ENCODE assay signal across 9 cellular contexts in genomic region chr14:91508105-91508504, GRCh38. TPM values are rescaled to one million over a fixed set of nuclear protein-coding genes. Genes with fewer than 3 reads are reported as not detected.
DNase-seq lines count a peak whose midpoint lies in the region; ATAC-seq and TF ChIP-seq lines count a peak whose summit lies in the region.
"Had no signal": no experiment of that assay in that cellular context is flagged by ENCODE, and none has a peak within 500 bp of the region (broad histone marks: within the 10 kb centered on the region; RNA-seq: fewer than 3 reads in every experiment).

No MANE protein-coding gene starts in this region.

- H3K27me3 Mint-ChIP-seq in progenitor cell of endocrine pancreas, result no peaks in the 10 kb centered on the region

- peaks cover 14% of the 10 kb centered on the region for H3K4me1 Mint-ChIP-seq in progenitor cell of endocrine pancreas (ENCODE audit: low read depth)

- ATAC-seq in DND-41 (ENCODE audit: insufficient read depth, low read depth), result no peak
- ATAC-seq in GM21447 (IDR thresholded peaks at IDR 0.05; ENCODE audit: unreplicated experiment), result no peak

- H3K27ac ChIP-seq in DND-41 (ENCODE audit: low read length) (peak overlapping the region; percentile 95; the same call in 1 of the 2 replicates), PC-9 (no peak overlapping the region)

- intact Hi-C loops in PC-9 (cut with micrococcal nuclease; ENCODE audit: unreplicated experiment), result no loop called here

- peaks cover 76% of the 10 kb centered on the region for H3K79me2 ChIP-seq in DND-41 (ENCODE audit: insufficient read depth, low read length)
- H3K79me2 ChIP-seq in PC-9 (ENCODE audit: low read depth), result peaks cover 61% of the 10 kb centered on the region

- peaks cover 8% of the 10 kb centered on the region for H3K36me3 Mint-ChIP-seq in progenitor cell of endocrine pancreas (ENCODE audit: insufficient read depth)

- peak overlapping the region; percentile 93 for H3K9ac ChIP-seq in DND-41 (ENCODE audit: low read depth, low read length)

- no TSS peak for BruUV-seq in PC-9 (replicated peaks; lab: Mats Ljungman, UMichigan)

- peaks cover 4% of the 10 kb centered on the region; the same call in 1 of the 2 replicates for H3F3A ChIP-seq in PC-9 (ENCODE audit: insufficient read depth, low read depth)

- H3K4me1 ChIP-seq in DND-41 (ENCODE audit: insufficient read depth, low read length) (peaks cover 56% of the 10 kb centered on the region), PC-9 (replicated peaks; ENCODE audit: insufficient read depth) (peaks cover 11% of the 10 kb centered on the region; the same call in 1 of the 2 replicates)

- no peaks in the 10 kb centered on the region for H3K9me3 Mint-ChIP-seq in progenitor cell of endocrine pancreas (ENCODE audit: low read depth)

- H3K4me3 ChIP-seq in DND-41 (ENCODE audit: low read depth in 1 of 2, low read length in 2 of 2), result peak overlapping the region; percentile 69 to 94
- peak overlapping the region; percentile 92 for H3K4me3 ChIP-seq in PC-9
- peak overlapping the region; percentile 78 for H3K4me3 ChIP-seq in epithelial cell of proximal tubule (ENCODE audit: low read depth, low read length)

- POLR2A ChIA-PET in PC-9 (lab: Charles Lee; ENCODE audit: unreplicated experiment), result no interaction called here

- peaks cover 59% of the 10 kb centered on the region for H4K20me1 ChIP-seq in DND-41 (ENCODE audit: insufficient read depth, low read length)
- peaks cover 34% of the 10 kb centered on the region for H4K20me1 ChIP-seq in PC-9 (ENCODE audit: insufficient read depth)

- H3K9me3 ChIP-seq in DND-41 (ENCODE audit: insufficient read depth, low read length, severe bottlenecking) (no peaks in the 10 kb centered on the region), PC-9 (ENCODE audit: insufficient read depth, low read depth) (no peaks in the 10 kb centered on the region)

- H3K27ac Mint-ChIP-seq in progenitor cell of endocrine pancreas, result peak overlapping the region; percentile 62

- CTCF ChIA-PET in PC-9 (lab: Charles Lee), result no interaction called here

- TF ChIP-seq CTCF in DND-41 (IDR thresholded peaks at IDR 0.05; ENCODE audit: borderline replicate concordance, extremely low read depth, low read length, poor library complexity, severe bottlenecking) (no peak), PC-9 (conservative IDR thresholded peaks at IDR 0.05) (no peak), epithelial cell of proximal tubule (conservative IDR thresholded peaks at IDR 0.05; ENCODE audit: low read depth, low read length) (no peak), progenitor cell of endocrine pancreas (IDR thresholded peaks at IDR 0.05; ENCODE audit: unreplicated experiment) (no peak)

- H3K36me3 ChIP-seq in DND-41 (ENCODE audit: insufficient read depth, low read length) (peaks cover 56% of the 10 kb centered on the region), PC-9 (ENCODE audit: low read depth) (0 out of 2 replicates have a peak, but pooled peaks cover 3% of the 10 kb centered on the region)

- H3K27me3 ChIP-seq in DND-41 (ENCODE audit: insufficient read depth, low read length, poor library complexity), result no peaks in the 10 kb centered on the region
- H3K27me3 ChIP-seq in PC-9 (ENCODE audit: insufficient read depth, low read depth), result no peaks in the 10 kb centered on the region

- H3K4me2 ChIP-seq in DND-41 (ENCODE audit: insufficient read depth, low read length), result peak overlapping the region; percentile 74
- peak overlapping the region; percentile 94 for H3K4me2 ChIP-seq in PC-9

- H2AFZ ChIP-seq in DND-41 (ENCODE audit: low read depth, low read length), result no peak overlapping the region
- H2AFZ ChIP-seq in PC-9, result no peak overlapping the region

- H3K9me2 ChIP-seq in PC-9 (ENCODE audit: insufficient read depth), result no peaks in the 10 kb centered on the region

- DNase-seq in DND-41 (no peak), PC-9 (no peak), epithelial cell of proximal tubule (ENCODE audit: low read depth) (no peak), progenitor cell of endocrine pancreas (ENCODE audit: low spot score, unreplicated experiment) (no peak), occipital lobe (lab: John Stamatoyannopoulos, UW) (no peak), NCI-H1048 (lab: John Stamatoyannopoulos, UW) (no peak)
- no peak for DNase-seq in NK-92 treated with Interleukin-12 subunit alpha and Interleukin-12 subunit beta, amount 100 ng/mL, for 24 hours (lab: John Stamatoyannopoulos, UW)
- DNase-seq: NCI-H2107 had no signal

- H3K4me3 Mint-ChIP-seq in progenitor cell of endocrine pancreas (ENCODE audit: low read depth), result peak overlapping the region; percentile 90

RNA-seq across cellular contexts. Expression of gene PPP4R3A, which starts 2.0 kb away (rescaled TPM):
- total RNA-seq in PC-9 (2021) (14.8 and 15.5 TPM in 2 replicates), epithelial cell of proximal tubule (31.0 and 49.0 TPM in 2 replicates), progenitor cell of endocrine pancreas (119 and 120 TPM in 2 replicates), occipital lobe (142 TPM)
